21 cellular contexts compared by ENCODE assay signal in the genomic region with DNA sequence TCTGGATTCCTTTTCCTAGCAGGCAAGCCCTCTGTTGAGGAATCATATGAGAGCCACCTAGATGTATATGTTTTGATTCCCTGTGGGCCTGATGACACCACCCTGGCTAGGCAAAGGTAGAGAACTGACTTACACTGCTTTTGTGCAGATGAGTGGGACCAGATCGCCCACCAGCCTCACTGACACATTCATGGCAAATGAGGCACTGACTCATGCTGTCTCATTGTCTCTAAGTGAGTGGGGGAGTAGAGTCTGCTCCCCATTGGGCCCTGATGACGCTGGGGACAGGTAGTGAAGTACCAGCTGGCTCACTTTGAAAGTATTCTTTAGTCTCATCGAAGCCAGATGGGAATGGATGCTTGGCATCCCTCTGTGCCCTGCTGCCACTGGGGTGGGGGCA.
DNase-seq lines count a peak whose midpoint lies in the region; ATAC-seq, FAIRE-seq and TF ChIP-seq lines count a peak whose summit lies in the region.
"Had no signal": no experiment of that assay in that cellular context is flagged by ENCODE, and none has a peak within 500 bp of the region (broad histone marks: within the 10 kb centered on the region; RNA-seq: fewer than 3 reads in every experiment).

No MANE protein-coding gene starts in this region.

- H3K4me3 ChIP-seq in bronchial epithelial cell (ENCODE audit: low read depth, low read length): no peak overlapping the region
- no peak overlapping the region for H3K4me3 ChIP-seq in colonic mucosa
- H3K4me3 ChIP-seq: BLaER1 had no signal

- no peak overlapping the region for H3K4me3 Mint-ChIP-seq in stimulated activated memory B cell treated with anti-CD40 and anti-IgM and Interleukin-4, amounts not matched to agents 10 μg/mL and 1 μg/mL and 100 μg/mL, for 72 hours
- no peak overlapping the region for H3K4me3 Mint-ChIP-seq in effector memory CD8-positive, alpha-beta T cell
- H3K4me3 Mint-ChIP-seq: CD8-positive, alpha-beta memory T cell; HFFc6 had no signal

- H3K27me3 ChIP-seq in bronchial epithelial cell (ENCODE audit: control insufficient read depth, insufficient read depth, low read length) (no peaks in the 10 kb centered on the region), colonic mucosa (no peaks in the 10 kb centered on the region)
- H3K27me3 ChIP-seq: BLaER1 had no signal

- H3K27ac ChIP-seq in colonic mucosa: no peak overlapping the region
- H3K27ac ChIP-seq: BLaER1, HL-60 had no signal

- H3K9me3 Mint-ChIP-seq in stimulated activated memory B cell treated with anti-CD40 and anti-IgM and Interleukin-4, amounts not matched to agents 10 μg/mL and 1 μg/mL and 100 μg/mL, for 72 hours: peaks cover 2% of the 10 kb centered on the region
- peaks cover 0 to 9% of the 10 kb centered on the region in 2 donors for H3K9me3 Mint-ChIP-seq in effector memory CD8-positive, alpha-beta T cell

- H3K27ac Mint-ChIP-seq in stimulated activated memory B cell treated with anti-CD40 and anti-IgM and Interleukin-4, amounts not matched to agents 10 μg/mL and 1 μg/mL and 100 μg/mL, for 72 hours: no peak overlapping the region
- no peak overlapping the region for H3K27ac Mint-ChIP-seq in effector memory CD8-positive, alpha-beta T cell
- H3K27ac Mint-ChIP-seq: CD8-positive, alpha-beta memory T cell; HFFc6 had no signal

- TF ChIP-seq CTCF in bronchial epithelial cell (IDR thresholded peaks at IDR 0.05; ENCODE audit: insufficient read depth, low read length, severe bottlenecking) (no peak), colonic mucosa (IDR thresholded peaks at IDR 0.05) (no peak)

- no peaks in the 10 kb centered on the region for H3K4me1 ChIP-seq in colonic mucosa
- H3K4me1 ChIP-seq: Caco-2 had no signal

- H3K4me1 Mint-ChIP-seq in stimulated activated memory B cell treated with anti-CD40 and anti-IgM and Interleukin-4, amounts not matched to agents 10 μg/mL and 1 μg/mL and 100 μg/mL, for 72 hours: no peaks in the 10 kb centered on the region
- no peaks in the 10 kb centered on the region for H3K4me1 Mint-ChIP-seq in effector memory CD8-positive, alpha-beta T cell (ENCODE audit: low read depth in 2 of 2)
- H3K4me1 Mint-ChIP-seq: CD8-positive, alpha-beta memory T cell had no signal

- H3K36me3 ChIP-seq in bronchial epithelial cell (ENCODE audit: control insufficient read depth, insufficient read depth, low read length) (no peaks in the 10 kb centered on the region), colonic mucosa (no peaks in the 10 kb centered on the region)
- H3K36me3 ChIP-seq: BLaER1 had no signal

- FAIRE-seq in bronchial epithelial cell (lab: Jason Lieb, UNC): no peak
- FAIRE-seq: GM12892, GM19239, H1 had no signal

- intact Hi-C loops in head of caudate nucleus (cut with DNase I): no loop called here
- intact Hi-C loops in colonic mucosa (cut with DNase I): no loop called here

- no peak overlapping the region for H3K9ac ChIP-seq in colonic mucosa (ENCODE audit: low read depth in 2 of 2, low read length in 2 of 2)
- H3K9ac ChIP-seq: BLaER1 had no signal

- peak; percentile 4 for DNase-seq in activated CD4-positive, alpha-beta T cell treated with anti-CD3 and anti-CD28 coated beads for 48 hours
- no peak for DNase-seq in activated CD4-positive, alpha-beta T cell treated with anti-CD3 and anti-CD28 coated beads, Interleukin-2, amount 50 U/mL, for 48 hours
- DNase-seq in bronchial epithelial cell (ENCODE audit: low read depth) (peak; percentile 28), head of caudate nucleus (peak in 38 of 42 donors; percentile 3 to 82 (median 48)), colonic mucosa (no peak)
- no peak for DNase-seq in effector memory CD8-positive, alpha-beta T cell
- DNase-seq: 8988T; AML-193; Caco-2; CD8-positive, alpha-beta memory T cell; DND-41; GDM1; HCEC 1CT; HFFc6 had no signal

- H3K9me3 ChIP-seq in colonic mucosa: no peaks in the 10 kb centered on the region
- H3K9me3 ChIP-seq: BLaER1, Caco-2 had no signal

- no peaks in the 10 kb centered on the region for H3K27me3 Mint-ChIP-seq in stimulated activated memory B cell treated with anti-CD40 and anti-IgM and Interleukin-4, amounts not matched to agents 10 μg/mL and 1 μg/mL and 100 μg/mL, for 72 hours
- H3K27me3 Mint-ChIP-seq in effector memory CD8-positive, alpha-beta T cell: no peaks in the 10 kb centered on the region
- H3K27me3 Mint-ChIP-seq: CD8-positive, alpha-beta memory T cell had no signal

- H3K36me3 Mint-ChIP-seq in stimulated activated memory B cell treated with anti-CD40 and anti-IgM and Interleukin-4, amounts not matched to agents 10 μg/mL and 1 μg/mL and 100 μg/mL, for 72 hours: no peaks in the 10 kb centered on the region
- no peaks in the 10 kb centered on the region for H3K36me3 Mint-ChIP-seq in effector memory CD8-positive, alpha-beta T cell (ENCODE audit: insufficient read depth)
- H3K36me3 Mint-ChIP-seq: CD8-positive, alpha-beta memory T cell had no signal

- ATAC-seq in stimulated activated memory B cell treated with anti-CD40 and anti-IgM and Interleukin-4, amounts not matched to agents 10 μg/mL and 1 μg/mL and 100 μg/mL, for 72 hours: peak; percentile 18
- ATAC-seq in effector memory CD8-positive, alpha-beta T cell (replicated peaks): no peak
- ATAC-seq in GM21576 (IDR thresholded peaks at IDR 0.05; ENCODE audit: unreplicated experiment): no peak

Comparison
In these comparisons a context has a peak if more than half of its experiments do, and no peak if none do; other contexts are left out.
1. DNase-seq: peak in activated CD4-positive, alpha-beta T cell treated with anti-CD3 and anti-CD28 coated beads for 48 hours (single experiment), bronchial epithelial cell (single experiment) and head of caudate nucleus (38 of 42); none in activated CD4-positive, alpha-beta T cell treated with anti-CD3 and anti-CD28 coated beads, Interleukin-2, amount 50 U/mL, for 48 hours (0 of 2), effector memory CD8-positive, alpha-beta T cell (0 of 3) and colonic mucosa (single experiment).